ENCODE assay signal across 8 cellular contexts in genomic region chr13:24922390-24923304, GRCh38.
DNase-seq lines count a peak whose midpoint lies in the region; ATAC-seq, FAIRE-seq and TF ChIP-seq lines count a peak whose summit lies in the region.

No MANE protein-coding gene starts in this region.

- TF ChIP-seq CTCF in D721Med (IDR thresholded peaks at IDR 0.05; ENCODE audit: insufficient read depth, missing control alignments) (no peak), OCI-LY1 (IDR thresholded peaks at IDR 0.05; ENCODE audit: low read length) (no peak), endothelial cell of umbilical vein (IDR thresholded peaks at IDR 0.05; ENCODE audit: extremely low read depth in 1 of 2, insufficient read depth in 1 of 2, low read depth in 1 of 2, low read length in 2 of 2) (no peak)

- dilution Hi-C loops in endothelial cell of umbilical vein (cut with MboI; ENCODE audit: extremely low pct_ligation_motif_present, low sequenced_read_pairs) = no loop called here

- H3K9ac ChIP-seq in HUES6 (ENCODE audit: low read length) = peak overlapping the region; percentile 93
- peak overlapping the region; percentile 83 for H3K9ac ChIP-seq in OCI-LY1 (ENCODE audit: low read length)
- H3K9ac ChIP-seq in endothelial cell of umbilical vein (replicated peaks; ENCODE audit: extremely low read depth, insufficient read depth, low read length) = peak overlapping the region; percentile 98

- H3K4me1 ChIP-seq in HUES6 (ENCODE audit: control insufficient read depth, insufficient read depth, low read length) (0 out of 2 replicates have a peak, but pooled peaks cover 6% of the 10 kb centered on the region), OCI-LY1 (ENCODE audit: insufficient read depth, low read length, severe bottlenecking) (peaks cover 20% of the 10 kb centered on the region), endothelial cell of umbilical vein (ENCODE audit: control insufficient read depth, extremely low read depth, insufficient read depth, low read length) (peaks cover 19% of the 10 kb centered on the region)

- no peaks in the 10 kb centered on the region for H3K36me3 ChIP-seq in HUES6 (ENCODE audit: control insufficient read depth, insufficient read depth, low read length)
- no peaks in the 10 kb centered on the region for H3K36me3 ChIP-seq in OCI-LY1 (ENCODE audit: insufficient read depth, low read length)
- no peaks in the 10 kb centered on the region for H3K36me3 ChIP-seq in endothelial cell of umbilical vein (ENCODE audit: control insufficient read depth in 2 of 2, extremely low read depth in 1 of 2, insufficient read depth in 2 of 2, low read length in 2 of 2)

- H3K9me1 ChIP-seq in endothelial cell of umbilical vein (replicated peaks; ENCODE audit: control insufficient read depth, extremely low read depth, insufficient read depth, low read length) = no peaks in the 10 kb centered on the region

- TSS peak; percentile 62 for BruUV-seq in endothelial cell of umbilical vein (replicated peaks; lab: Mats Ljungman, UMichigan)

- H3K9me3 ChIP-seq in HUES6 (ENCODE audit: control insufficient read depth, insufficient read depth, low read depth, low read length) (no peaks in the 10 kb centered on the region), OCI-LY1 (ENCODE audit: low read length) (no peaks in the 10 kb centered on the region), endothelial cell of umbilical vein (replicated peaks; ENCODE audit: control insufficient read depth, insufficient read depth, low read length) (no peaks in the 10 kb centered on the region)

- peak; percentile 56 for DNase-seq in D721Med (ENCODE audit: insufficient read length, low spot score)
- DNase-seq in activated T-cell treated with anti-CD3 and anti-CD28 coated beads for 1 hour (ENCODE audit: low read depth) = peak; percentile 89
- peak; percentile 98 for DNase-seq in endothelial cell of umbilical vein (ENCODE audit: low read depth, low spot score)
- DNase-seq in midbrain (lab: John Stamatoyannopoulos, UW) = peak; percentile 97
- peak; percentile 93 to 94 for DNase-seq in stimulated activated CD8-positive, alpha-beta memory T cell treated with anti-CD3 and anti-CD28 coated beads, Interleukin-15, amount 100 ng/mL, for 48 hours (ENCODE audit: low read depth in 2 of 2)

- POLR2A ChIA-PET in endothelial cell of umbilical vein (lab: Charles Lee) = interaction anchor here (0.6 kb wide), 1 partner anchor 1358 kb away, joined by 8 read pairs; no protein-coding TSS in a partner anchor

- H3K27ac ChIP-seq in HUES6 (ENCODE audit: low read depth, low read length) (peak overlapping the region; percentile 91), OCI-LY1 (ENCODE audit: low read depth, low read length, poor library complexity, severe bottlenecking) (peak overlapping the region; percentile 91), endothelial cell of umbilical vein (ENCODE audit: insufficient read depth, low read depth, low read length) (peak overlapping the region; percentile 96)

- CTCF ChIA-PET in endothelial cell of umbilical vein (lab: Charles Lee) = no interaction called here

- intact Hi-C loops in endothelial cell of umbilical vein (cut with micrococcal nuclease) = loop anchor here (5.0 kb wide), 1 partner anchor 410 kb away; the partner anchor contains the start of gene PARP4

- H3K9me2 ChIP-seq in OCI-LY1 (ENCODE audit: low read depth, low read length) = no peaks in the 10 kb centered on the region

- H3K4me3 ChIP-seq in HUES6 (ENCODE audit: low read depth, low read length) = peak overlapping the region; percentile 88
- peak overlapping the region; percentile 91 for H3K4me3 ChIP-seq in OCI-LY1 (ENCODE audit: low read depth, low read length, poor library complexity, severe bottlenecking)
- H3K4me3 ChIP-seq in endothelial cell of umbilical vein (replicated peaks in 1 of 3; ENCODE audit: insufficient read depth in 1 of 3, low read depth in 1 of 3, low read length in 3 of 3) = peak overlapping the region; percentile 65 to 94 (median 84)

- ATAC-seq in GM21447 (IDR thresholded peaks at IDR 0.05; ENCODE audit: unreplicated experiment) = peak; percentile 89

- H3K27me3 ChIP-seq in HUES6 (ENCODE audit: control insufficient read depth, insufficient read depth, low read length) = no peaks in the 10 kb centered on the region
- no peaks in the 10 kb centered on the region for H3K27me3 ChIP-seq in OCI-LY1 (ENCODE audit: insufficient read depth, low read length)
- H3K27me3 ChIP-seq in endothelial cell of umbilical vein (ENCODE audit: control insufficient read depth in 2 of 2, insufficient read depth in 2 of 2, low read length in 2 of 2) = peaks cover 0 to 2% of the 10 kb centered on the region in 2 experiments

- H3K4me2 ChIP-seq in OCI-LY1 (ENCODE audit: low read length) (peak overlapping the region; percentile 78), endothelial cell of umbilical vein (ENCODE audit: insufficient read depth, low read length) (peak overlapping the region; percentile 98)

- TF ChIP-seq POLR2A in endothelial cell of umbilical vein (IDR thresholded peaks at IDR 0.05; ENCODE audit: low read depth, low read length) = peak; percentile 86

- H3F3A ChIP-seq in OCI-LY1 (ENCODE audit: insufficient read depth, low read length) = no peaks in the 10 kb centered on the region

- peak overlapping the region; percentile 96; the same call in 1 of the 2 replicates for H2AFZ ChIP-seq in OCI-LY1 (ENCODE audit: low read length)
- H2AFZ ChIP-seq in endothelial cell of umbilical vein (ENCODE audit: low read depth, low read length) = peak overlapping the region; percentile 76

- FAIRE-seq in D721Med (lab: Jason Lieb, UNC) (no peak), endothelial cell of umbilical vein (lab: Jason Lieb, UNC) (peak; percentile 92)

- H4K20me1 ChIP-seq in OCI-LY1 (ENCODE audit: insufficient read depth, low read length) = no peaks in the 10 kb centered on the region
- H4K20me1 ChIP-seq in endothelial cell of umbilical vein (replicated peaks; ENCODE audit: control insufficient read depth, extremely low read depth, insufficient read depth, low read length) = no peaks in the 10 kb centered on the region

- peaks cover 42% of the 10 kb centered on the region for H3K79me2 ChIP-seq in OCI-LY1 (ENCODE audit: insufficient read depth, low read length)
- H3K79me2 ChIP-seq in endothelial cell of umbilical vein (ENCODE audit: control insufficient read depth, insufficient read depth, low read length) = peaks cover 42% of the 10 kb centered on the region

TF ChIP-seq in endothelial cell of umbilical vein, 7 proteins besides CTCF, POLR2A, EP300 and RAD21:
- TF ChIP-seq MYC (IDR thresholded peaks at IDR 0.05; ENCODE audit: low read depth, low read length) (peak; percentile 35), EZH2 (IDR thresholded peaks at IDR 0.05; ENCODE audit: borderline replicate concordance, low read depth, low read length, severe bottlenecking) (no peak), JUN (IDR thresholded peaks at IDR 0.05; ENCODE audit: borderline replicate concordance, insufficient read depth, insufficient read length, low read depth) (no peak), GATA2 (IDR thresholded peaks at IDR 0.05; ENCODE audit: insufficient read depth, insufficient read length, low read depth, low read length) (no peak), MAX (IDR thresholded peaks at IDR 0.05; ENCODE audit: insufficient read depth, insufficient read length) (peak; percentile 50), POLR2AphosphoS5 (IDR thresholded peaks at IDR 0.05; ENCODE audit: insufficient read depth, low read depth, low read length) (peak; percentile 55)

Comparison
In these comparisons a context has a peak if more than half of its experiments do, and no peak if none do; other contexts are left out.
1. Peak in every context shown above with its lines: DNase-seq, ATAC-seq, H3K4me3 ChIP-seq and H3K27ac ChIP-seq.